Comparison of ENCODE assay signal across 1 cellular context in the genomic region with DNA sequence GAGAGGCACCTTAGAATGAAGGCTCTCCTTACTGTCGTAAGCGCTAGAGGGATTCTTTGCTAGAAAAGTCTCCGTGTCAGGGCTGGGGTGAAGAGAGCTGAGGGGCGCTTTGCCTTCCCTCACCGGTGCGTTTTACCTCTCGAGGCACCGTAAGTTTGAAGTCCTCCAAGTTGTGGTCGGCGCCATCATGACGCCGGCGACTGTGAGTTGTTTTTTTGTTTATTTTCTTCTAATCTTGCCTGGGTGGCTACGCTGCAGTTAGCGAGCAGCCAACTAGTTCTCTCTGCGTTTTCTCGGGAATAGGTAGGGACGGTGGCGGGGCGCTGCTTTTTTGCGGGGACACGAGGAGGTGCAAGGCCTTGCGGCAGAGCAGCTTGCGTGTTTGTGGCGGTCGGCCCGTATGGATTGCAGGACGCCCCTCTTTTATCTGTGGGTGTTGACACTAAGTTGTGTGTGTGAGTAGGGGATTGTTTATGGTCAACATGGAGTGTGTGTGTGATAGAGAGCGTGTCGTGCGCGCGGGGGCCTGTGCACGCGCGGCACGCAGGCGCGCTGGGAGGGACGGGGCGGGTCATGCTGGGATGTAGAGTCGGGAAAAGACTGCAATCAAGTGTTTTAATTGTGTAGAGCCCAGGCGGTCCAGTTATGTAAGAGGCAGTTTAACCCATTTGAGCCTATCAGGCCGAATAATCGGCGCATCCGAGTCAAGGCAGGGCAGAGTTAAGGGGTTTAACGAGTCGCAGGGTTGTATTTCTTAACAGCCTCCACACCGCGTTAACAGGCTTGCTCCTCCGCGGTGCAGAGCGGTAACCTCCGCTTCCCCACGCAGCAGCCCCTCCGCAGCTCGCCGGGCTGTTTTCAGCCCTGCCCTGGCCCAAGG.
TF ChIP-seq lines count a peak whose summit lies in the region.

No MANE protein-coding gene starts in this region.

TF ChIP-seq in IMR-90, 13 proteins besides CTCF, POLR2A, EP300 and RAD21 (continued from another document):
- TF ChIP-seq MXI1 (IDR thresholded peaks at IDR 0.05; ENCODE audit: borderline replicate concordance, low read depth, low read length) (peak; percentile 22; the same call in 1 of the 2 replicates), BHLHE40 (IDR thresholded peaks at IDR 0.05; ENCODE audit: low read depth, low read length) (peak; percentile 79; the same call in 1 of the 2 replicates), NFE2L2 (IDR thresholded peaks at IDR 0.05; ENCODE audit: low read depth, low read length) (no peak)
